15 cellular contexts compared by ENCODE assay signal in the genomic region with DNA sequence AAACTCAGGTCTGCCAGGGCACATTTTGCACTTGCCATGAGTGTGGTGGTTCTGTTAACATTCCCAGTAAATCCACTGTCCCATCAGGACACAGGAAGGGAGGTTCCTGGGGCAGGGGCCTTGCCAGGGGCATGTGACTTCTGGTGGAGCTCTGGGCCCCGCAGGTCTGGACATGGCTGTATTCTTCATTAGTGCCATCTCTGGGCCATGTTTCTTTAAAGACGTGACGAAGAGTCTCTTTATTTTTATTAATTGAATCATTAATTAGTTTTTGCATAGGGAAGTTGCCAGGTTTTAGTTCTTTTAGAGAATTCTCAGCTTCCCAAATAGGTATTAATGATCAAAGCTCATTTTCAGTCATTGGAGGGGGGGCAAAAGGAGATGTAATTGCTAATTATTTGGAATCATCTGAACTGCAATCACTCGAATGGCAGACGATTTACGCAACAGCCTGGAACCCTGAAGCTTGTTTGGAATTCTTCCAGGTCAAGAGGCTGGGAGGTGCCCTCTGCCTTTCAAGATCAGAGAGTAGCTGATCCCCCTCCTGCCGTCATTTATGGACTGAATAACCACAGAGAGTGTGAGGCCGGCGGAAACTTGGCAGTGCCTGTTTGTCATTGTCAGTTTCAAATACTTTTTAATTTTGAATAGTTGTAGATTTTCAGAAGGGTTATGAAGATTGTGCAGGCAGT.
A peak's percentile ranks its signal among the peaks of the same experiment; 100 is the strongest.
DNase-seq lines count a peak whose midpoint lies in the region; ATAC-seq, FAIRE-seq and TF ChIP-seq lines count a peak whose summit lies in the region.
"Had no signal": no experiment of that assay in that cellular context is flagged by ENCODE, and none has a peak within 500 bp of the region (broad histone marks: within the 10 kb centered on the region; RNA-seq: fewer than 3 reads in every experiment).

No MANE protein-coding gene starts in this region.

- CTCF ChIA-PET in MCF 10A (lab: Yijun Ruan, JAX): interaction anchor here (0.5 to 1.0 kb wide), 2 partner anchors 9 to 11 kb away, joined by 3 read pairs; no protein-coding TSS in a partner anchor

- no peaks in the 10 kb centered on the region for H3K36me3 ChIP-seq in breast epithelium

- DNase-seq in MCF 10A (ENCODE audit: unreplicated experiment) (peak; percentile 5), breast epithelium (ENCODE audit: low spot score in 2 of 2) (no peak), cerebellum (ENCODE audit: low spot score) (peak; percentile 11), mesenteric fat pad (ENCODE audit: low spot score) (peak; percentile 68), GM12892 (ENCODE audit: insufficient read length) (no peak), MV-4-11 (lab: John Stamatoyannopoulos, UW) (no peak), NCI-H2196 treated with DMSO at 0.1 percent for 48 hours (lab: John Stamatoyannopoulos, UW; ENCODE audit: unreplicated experiment) (no peak)
- DNase-seq: Calu3; CD4-positive, CD25-positive, alpha-beta regulatory T cell; NCI-H1417; NCI-H2029; NCI-H524 treated with DMSO at 0.1 percent for 48 hours had no signal

- TF ChIP-seq CTCF in MCF 10A (IDR thresholded peaks at IDR 0.05; ENCODE audit: unreplicated experiment) (no peak), breast epithelium (IDR thresholded peaks at IDR 0.05) (no peak)

- no peaks in the 10 kb centered on the region for H3K9me3 ChIP-seq in breast epithelium

- intact Hi-C loops in MCF 10A (cut with micrococcal nuclease): no loop called here
- intact Hi-C loops in breast epithelium (cut with DNase I; ENCODE audit: low total_unique reads): no loop called here

- no TSS peak for BruUV-seq in MCF 10A (replicated peaks; lab: Mats Ljungman, UMichigan)

- H3K27me3 Mint-ChIP-seq in MCF 10A (ENCODE audit: insufficient read depth, unreplicated experiment): peaks cover 25% of the 10 kb centered on the region
- H3K27me3 Mint-ChIP-seq: CD4-positive, CD25-positive, alpha-beta regulatory T cell had no signal

- no peaks in the 10 kb centered on the region for H3K27me3 ChIP-seq in breast epithelium

- H3K4me3 Mint-ChIP-seq in MCF 10A (ENCODE audit: unreplicated experiment): no peak overlapping the region
- H3K4me3 Mint-ChIP-seq: CD4-positive, CD25-positive, alpha-beta regulatory T cell had no signal

- no peak overlapping the region for H3K27ac Mint-ChIP-seq in MCF 10A (ENCODE audit: low read depth, unreplicated experiment)
- H3K27ac Mint-ChIP-seq: CD4-positive, CD25-positive, alpha-beta regulatory T cell had no signal

- H3K9me3 Mint-ChIP-seq in MCF 10A (ENCODE audit: unreplicated experiment): no peaks in the 10 kb centered on the region

- H3K4me1 Mint-ChIP-seq in MCF 10A (ENCODE audit: insufficient read depth, unreplicated experiment): no peaks in the 10 kb centered on the region

- no peak overlapping the region for H3K27ac ChIP-seq in breast epithelium
- H3K27ac ChIP-seq: KMS-11 had no signal

- ATAC-seq in GM18505 (IDR thresholded peaks at IDR 0.05; ENCODE audit: unreplicated experiment): no peak

- H3K4me1 ChIP-seq in breast epithelium: no peaks in the 10 kb centered on the region

- no peak overlapping the region for H3K4me3 ChIP-seq in breast epithelium

- TF ChIP-seq POLR2A in breast epithelium (IDR thresholded peaks at IDR 0.05) (no peak), GM12892 (IDR thresholded peaks at IDR 0.05; ENCODE audit: low read depth, low read length) (no peak), GM18505 (IDR thresholded peaks at IDR 0.05; ENCODE audit: borderline replicate concordance, extremely low read depth, insufficient read depth, insufficient read length) (no peak)

- POLR2A ChIA-PET in MCF 10A (lab: Yijun Ruan, JAX): interaction anchor here (0.7 to 0.9 kb wide), 2 partner anchors 11 to 1273 kb away, joined by 3 to 5 read pairs; no protein-coding TSS in a partner anchor

- FAIRE-seq in GM12892 (lab: Jason Lieb, UNC): no peak
- FAIRE-seq: H1 had no signal

- peaks cover 6% of the 10 kb centered on the region for H3K36me3 Mint-ChIP-seq in MCF 10A (ENCODE audit: insufficient read depth, unreplicated experiment)

Comparison
In these comparisons a context has a peak if more than half of its experiments do, and no peak if none do; other contexts are left out.
1. DNase-seq: peak in MCF 10A (single experiment), cerebellum (single experiment) and mesenteric fat pad (single experiment); none in breast epithelium (0 of 2), GM12892 (single experiment), MV-4-11 (single experiment) and NCI-H2196 treated with DMSO at 0.1 percent for 48 hours (single experiment).